In the genomic region with DNA sequence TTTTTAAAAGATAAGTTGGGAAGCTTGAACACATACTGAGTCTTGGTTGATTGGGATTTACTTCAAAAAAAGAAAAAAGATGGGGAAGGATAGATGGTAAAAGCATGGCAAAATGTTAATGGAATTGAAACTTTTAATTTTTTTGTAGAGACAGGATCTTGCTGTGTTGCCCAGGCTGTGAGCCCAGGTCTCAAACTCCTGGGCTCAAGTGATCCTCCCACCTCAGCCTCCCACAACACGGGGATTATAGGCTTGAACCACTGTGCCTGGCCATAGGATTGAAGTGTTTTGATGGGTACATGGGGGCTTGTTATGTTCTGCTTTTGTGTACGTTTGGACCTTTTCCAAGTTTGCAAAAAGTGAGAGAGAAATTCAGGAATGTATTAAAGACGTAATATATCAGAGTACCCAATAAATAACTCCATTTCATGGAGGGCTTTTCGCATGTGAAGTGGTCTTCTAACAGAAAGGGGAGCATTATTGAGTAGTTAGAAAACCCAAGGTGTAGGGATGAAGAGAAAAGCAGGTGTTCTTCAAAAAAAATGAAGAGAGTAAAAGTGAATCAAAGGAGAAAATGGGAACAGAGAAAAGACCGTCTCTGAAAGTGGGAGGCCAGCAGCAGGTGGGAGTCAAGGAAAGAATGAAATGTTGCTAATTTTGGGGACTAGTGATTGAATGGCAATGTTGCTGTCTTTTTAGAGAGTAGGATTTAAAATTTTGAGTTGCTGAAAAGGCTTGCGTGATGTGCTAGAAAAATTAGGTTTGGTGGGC, we compare ENCODE assay signal across 1 cellular context.
TF ChIP-seq lines count a peak whose summit lies in the region.

No MANE protein-coding gene starts in this region.

TF ChIP-seq in GM12878, 131 proteins besides CTCF, POLR2A, EP300 and RAD21:
- TF ChIP-seq SREBF2 (IDR thresholded peaks at IDR 0.05; ENCODE audit: low read length) (no peak), NFIC (IDR thresholded peaks at IDR 0.05; ENCODE audit: low read depth, low read length) (peak; percentile 19; the same call in 1 of the 2 replicates)
